20 cellular contexts compared by ENCODE assay signal in the genomic region with DNA sequence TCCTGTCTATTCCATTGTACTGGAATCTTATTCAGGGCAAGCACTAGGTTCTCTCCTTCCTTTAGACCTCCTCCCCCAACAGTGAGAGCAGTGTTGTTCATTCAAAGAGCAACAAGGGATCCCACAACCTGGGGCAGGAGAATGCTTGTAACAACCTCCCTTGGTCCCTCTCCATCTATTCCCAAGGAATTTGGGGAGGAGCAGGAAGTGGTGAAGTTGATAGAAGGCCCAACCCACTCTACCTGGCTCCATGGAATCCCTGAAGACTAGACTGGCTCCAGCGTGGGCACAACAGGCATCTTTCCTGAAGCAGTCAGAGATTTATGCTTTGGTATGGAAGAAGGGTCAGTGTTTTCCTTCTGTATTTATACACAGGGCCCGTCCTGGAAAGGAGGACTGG. TPM values are rescaled to one million over a fixed set of nuclear protein-coding genes. Genes with fewer than 3 reads are reported as not detected.
DNase-seq lines count a peak whose midpoint lies in the region; ATAC-seq lines count a peak whose summit lies in the region.
"Had no signal": no experiment of that assay in that cellular context is flagged by ENCODE, and none has a peak within 500 bp of the region (broad histone marks: within the 10 kb centered on the region; RNA-seq: fewer than 3 reads in every experiment).

No MANE protein-coding gene starts in this region.

- POLR2A ChIA-PET in T-cell (lab: Charles Lee), result interaction anchor here in 1 of 2 donors (0.6 kb wide), 1 partner anchor 353 kb away, joined by 5 read pairs; no protein-coding TSS in a partner anchor

- DNase-seq in HT-29 (ENCODE audit: low spot score), result peak; percentile 55
- DNase-seq in NCI-H226, result peak; percentile 25
- DNase-seq in SW480 (ENCODE audit: low spot score), result peak; percentile 62
- DNase-seq in activated gamma-delta T cell treated with Interleukin-2 at 50 U/mL for 16 hours, result no peak
- no peak for DNase-seq in substantia nigra (lab: John Stamatoyannopoulos, UW)
- no peak for DNase-seq in T-cell
- DNase-seq: Caco-2; CD4-positive, CD25-positive, alpha-beta regulatory T cell; CD8-positive, alpha-beta T cell; DMS153; DND-41; GM23248; H7; HFFc6 had no signal

- H3K27me3 Mint-ChIP-seq in T-cell, result peaks cover 76% of the 10 kb centered on the region in 2 donors

- H3K36me3 Mint-ChIP-seq in T-cell, result no peaks in the 10 kb centered on the region
- H3K36me3 Mint-ChIP-seq: CD4-positive, CD25-positive, alpha-beta regulatory T cell; CD8-positive, alpha-beta T cell had no signal

- no peak overlapping the region for H3K27ac Mint-ChIP-seq in T-cell
- H3K27ac Mint-ChIP-seq: B cell; CD4-positive, CD25-positive, alpha-beta regulatory T cell; CD8-positive, alpha-beta T cell; HFFc6 had no signal

- no peaks in the 10 kb centered on the region for H3K4me1 Mint-ChIP-seq in T-cell
- H3K4me1 Mint-ChIP-seq: B cell; CD4-positive, CD25-positive, alpha-beta regulatory T cell had no signal

- no peak for ATAC-seq in T-cell (replicated peaks in 1 of 4)
- ATAC-seq: CD8-positive, alpha-beta T cell had no signal

- CTCF ChIA-PET in T-cell (lab: Charles Lee), result no interaction called here

- no peak overlapping the region for H3K27ac ChIP-seq in substantia nigra (ENCODE audit: low read depth, low read length, poor library complexity, severe bottlenecking)
- H3K27ac ChIP-seq: BLaER1, C4-2B, GM23248 had no signal

- H3K9me3 Mint-ChIP-seq in T-cell, result no peaks in the 10 kb centered on the region
- H3K9me3 Mint-ChIP-seq: CD8-positive, alpha-beta T cell; HFFc6 had no signal

- H3K4me3 Mint-ChIP-seq in T-cell, result no peak overlapping the region
- H3K4me3 Mint-ChIP-seq: B cell; CD4-positive, CD25-positive, alpha-beta regulatory T cell; CD8-positive, alpha-beta T cell; HFFc6 had no signal

RNA-seq across cellular contexts. Expression of a gene that starts 33.4 kb away (rescaled TPM):
- total RNA-seq in HT-29 (2014; rRNA removed; shearing (Covaris generic)), result not detected in 2 replicates
- total RNA-seq in T-cell, result not detected
- total RNA-seq: A172; A673; B cell; Caco-2; CD4-positive, CD25-positive, alpha-beta regulatory T cell; CD8-positive, alpha-beta T cell; GM23248; H1; H7; HFFc6 had no signal

RNA-seq across cellular contexts. Expression of a gene that starts 57.9 kb away (rescaled TPM):
- total RNA-seq in HT-29 (2014; rRNA removed; shearing (Covaris generic)), result 39.9 and 64.4 TPM in 2 replicates
- 100 to 1,000 TPM; 118 to 162 (median 153) TPM for total RNA-seq in T-cell

Comparison
In these comparisons a context has a peak if more than half of its experiments do, and no peak if none do; other contexts are left out.
1. DNase-seq: peak in HT-29 (single experiment), NCI-H226 (single experiment) and SW480 (single experiment); none in activated gamma-delta T cell treated with Interleukin-2 at 50 U/mL for 16 hours (single experiment), substantia nigra (0 of 49) and T-cell (0 of 34).